Comparison of ENCODE assay signal across 11 cellular contexts in genomic region chrX:49273181-49273727, GRCh38. TPM values are rescaled to one million over a fixed set of nuclear protein-coding genes. Genes with fewer than 3 reads are reported as not detected.
DNase-seq lines count a peak whose midpoint lies in the region; ATAC-seq and TF ChIP-seq lines count a peak whose summit lies in the region.
"Had no signal": no experiment of that assay in that cellular context is flagged by ENCODE, and none has a peak within 500 bp of the region (broad histone marks: within the 10 kb centered on the region; RNA-seq: fewer than 3 reads in every experiment).

No MANE protein-coding gene starts in this region.

- H3K4me1 Mint-ChIP-seq in IgD-negative memory B cell (peaks cover 5 to 33% (median 19%) of the 10 kb centered on the region in 3 donors), brain (peaks cover 53% of the 10 kb centered on the region)
- H3K4me1 Mint-ChIP-seq in activated CD4-positive, alpha-beta T cell treated with anti-CD3 and anti-CD28 coated beads, Interleukin-2, amount 10 ng/mL, durations not matched to agents 7 days and 5 days = peaks cover 78% of the 10 kb centered on the region

- H3K36me3 Mint-ChIP-seq in IgD-negative memory B cell = peaks cover 3% of the 10 kb centered on the region
- peaks cover 53% of the 10 kb centered on the region for H3K36me3 Mint-ChIP-seq in activated CD4-positive, alpha-beta T cell treated with anti-CD3 and anti-CD28 coated beads, Interleukin-2, amount 10 ng/mL, durations not matched to agents 7 days and 5 days (ENCODE audit: low read depth)
- no peaks in the 10 kb centered on the region for H3K36me3 Mint-ChIP-seq in brain

- H3K4me3 Mint-ChIP-seq in IgD-negative memory B cell = peak overlapping the region in 3 of 4 donors; percentile 5 to 60 (median 27)
- peak overlapping the region; percentile 72 for H3K4me3 Mint-ChIP-seq in activated CD4-positive, alpha-beta T cell treated with anti-CD3 and anti-CD28 coated beads, Interleukin-2, amount 10 ng/mL, durations not matched to agents 7 days and 5 days
- H3K4me3 Mint-ChIP-seq in brain = peak overlapping the region; percentile 12 to 69 (median 63)

- H3K27me3 Mint-ChIP-seq in IgD-negative memory B cell (no peaks in the 10 kb centered on the region), brain (peaks cover 4% of the 10 kb centered on the region)
- H3K27me3 Mint-ChIP-seq in activated CD4-positive, alpha-beta T cell treated with anti-CD3 and anti-CD28 coated beads, Interleukin-2, amount 10 ng/mL, durations not matched to agents 7 days and 5 days = no peaks in the 10 kb centered on the region

- H3K9me3 ChIP-seq in sigmoid colon = no peaks in the 10 kb centered on the region
- no peaks in the 10 kb centered on the region for H3K9me3 ChIP-seq in stomach
- no peaks in the 10 kb centered on the region for H3K9me3 ChIP-seq in SJCRH30 (replicated peaks)
- H3K9me3 ChIP-seq: breast epithelium, transverse colon had no signal

- TF ChIP-seq CTCF in brain (conservative IDR thresholded peaks at IDR 0.05) (no peak), sigmoid colon (IDR thresholded peaks at IDR 0.05) (no peak), stomach (IDR thresholded peaks at IDR 0.05) (no peak)

- POLR2A ChIA-PET in activated CD4-positive, alpha-beta T cell treated with anti-CD3 and anti-CD28 coated beads, Interleukin-2, amount 10 ng/mL, durations not matched to agents 7 days and 5 days (lab: Charles Lee) = no interaction called here

- H3K4me3 ChIP-seq in sigmoid colon (no peak overlapping the region), stomach (no peak overlapping the region), SJCRH30 (no peak overlapping the region)
- H3K4me3 ChIP-seq: breast epithelium, SK-N-MC, transverse colon had no signal

- H3K27me3 ChIP-seq in sigmoid colon (no peaks in the 10 kb centered on the region), stomach (no peaks in the 10 kb centered on the region), SJCRH30 (no peaks in the 10 kb centered on the region)
- H3K27me3 ChIP-seq: transverse colon had no signal

- CTCF ChIA-PET in activated CD4-positive, alpha-beta T cell treated with anti-CD3 and anti-CD28 coated beads, Interleukin-2, amount 10 ng/mL, durations not matched to agents 7 days and 5 days (lab: Charles Lee) = interaction anchor here (0.9 to 2.0 kb wide), 4 partner anchors 15 to 81 kb away, joined by 3 to 5 read pairs (median 3); no protein-coding TSS in a partner anchor

- WGBS in sigmoid colon, 2 donors = 67 to 91% methylated on average over 8 of the region's 8 CpGs
- 70 to 80% (median 77%) methylated on average over 8 of the region's 8 CpGs for WGBS in stomach, 5 donors

- no peaks in the 10 kb centered on the region for H3K9me3 Mint-ChIP-seq in IgD-negative memory B cell
- no peaks in the 10 kb centered on the region for H3K9me3 Mint-ChIP-seq in activated CD4-positive, alpha-beta T cell treated with anti-CD3 and anti-CD28 coated beads, Interleukin-2, amount 10 ng/mL, durations not matched to agents 7 days and 5 days
- peaks cover 0 to 14% (median 3%) of the 10 kb centered on the region in 5 experiments for H3K9me3 Mint-ChIP-seq in brain

- intact Hi-C loops in sigmoid colon (cut with DNase I) = no loop called here
- intact Hi-C loops in stomach (cut with DNase I; ENCODE audit: low total_unique reads) = no loop called here

- TF ChIP-seq EP300 in sigmoid colon (IDR thresholded peaks at IDR 0.05) (no peak), stomach (IDR thresholded peaks at IDR 0.05) (no peak)

- peaks cover 0 to 33% (median 22%) of the 10 kb centered on the region in 4 donors for H3K4me1 ChIP-seq in sigmoid colon
- peaks cover 5 to 45% (median 33%) of the 10 kb centered on the region in 4 donors for H3K4me1 ChIP-seq in stomach
- H3K4me1 ChIP-seq in SJCRH30 = no peaks in the 10 kb centered on the region
- H3K4me1 ChIP-seq: breast epithelium had no signal

- no peaks in the 10 kb centered on the region for H3K36me3 ChIP-seq in sigmoid colon
- no peaks in the 10 kb centered on the region for H3K36me3 ChIP-seq in stomach
- H3K36me3 ChIP-seq in SJCRH30 = no peaks in the 10 kb centered on the region
- H3K36me3 ChIP-seq: breast epithelium, transverse colon had no signal

- DNase-seq in activated CD4-positive, alpha-beta T cell treated with anti-CD3 and anti-CD28 coated beads, Interleukin-2, amount 10 ng/mL, durations not matched to agents 7 days and 5 days = peak; percentile 63
- DNase-seq in sigmoid colon (peak; percentile 13), NCI-H1436 (lab: John Stamatoyannopoulos, UW) (no peak), stomach (no peak), SJCRH30 (no peak)
- DNase-seq: transverse colon had no signal

- H3K27ac Mint-ChIP-seq in IgD-negative memory B cell (no peak overlapping the region), brain (peak overlapping the region in 4 of 5 experiments; percentile 24 to 66 (median 61))
- peak overlapping the region; percentile 94 for H3K27ac Mint-ChIP-seq in activated CD4-positive, alpha-beta T cell treated with anti-CD3 and anti-CD28 coated beads, Interleukin-2, amount 10 ng/mL, durations not matched to agents 7 days and 5 days

- ATAC-seq in HG03442 (IDR thresholded peaks at IDR 0.05; ENCODE audit: unreplicated experiment) = no peak

- TF ChIP-seq POLR2A in sigmoid colon (IDR thresholded peaks at IDR 0.05) (no peak), stomach (IDR thresholded peaks at IDR 0.05) (no peak)

- no peak overlapping the region for H3K27ac ChIP-seq in sigmoid colon
- H3K27ac ChIP-seq in stomach = peak overlapping the region in 1 of 5 donors; percentile 38
- H3K27ac ChIP-seq in SJCRH30 = no peak overlapping the region
- H3K27ac ChIP-seq: breast epithelium, SK-N-MC had no signal

RNA-seq across cellular contexts. Expression of gene PPP1R3F, which starts 3.7 kb away (rescaled TPM):
- polyA plus RNA-seq in IgD-negative memory B cell (3.1 TPM), brain (ENCODE audit: insufficient read depth, low read depth, low replicate concordance) (16.5 TPM), sigmoid colon (1 to 10 TPM; 2.2 to 5.4 (median 3.9) TPM), stomach (1 to 10 TPM; 2.1 to 6.4 (median 4.0) TPM)
- total RNA-seq in activated CD4-positive, alpha-beta T cell treated with anti-CD3 and anti-CD28 coated beads, Interleukin-2, amount 10 ng/mL, durations not matched to agents 7 days and 5 days = 10 to 100 TPM; 11.2 to 12.3 TPM
- total RNA-seq in sigmoid colon (10 to 100 TPM in 2 of 4 donors, 1 to 10 TPM in 2; 8.6 to 13.7 (median 10.1) TPM), stomach (10 to 100 TPM in 1 of 5 donors, 1 to 10 TPM in 4; 1.4 to 20.4 (median 5.7) TPM)
- total RNA-seq in SJCRH30 (2014; rRNA removed; shearing (Covaris generic)) = 1.6 and 1.9 TPM in 2 replicates

RNA-seq across cellular contexts. Expression of gene FOXP3, which starts 8.7 kb away (rescaled TPM):
- polyA plus RNA-seq in IgD-negative memory B cell = 0.09 TPM
- total RNA-seq in activated CD4-positive, alpha-beta T cell treated with anti-CD3 and anti-CD28 coated beads, Interleukin-2, amount 10 ng/mL, durations not matched to agents 7 days and 5 days = 10 to 100 TPM; 12.8 to 13.0 TPM
- 0.73 TPM for polyA plus RNA-seq in brain (ENCODE audit: insufficient read depth, low read depth, low replicate concordance)
- total RNA-seq in sigmoid colon = not detected
- polyA plus RNA-seq in sigmoid colon = 1 to 10 TPM in 1 of 3 donors, not detected in 2; 3.1 TPM
- not detected for total RNA-seq in stomach
- polyA plus RNA-seq in stomach = under 1 TPM in 2 of 3 donors, not detected in 1; 0.12 to 0.88 TPM
- not detected in 2 replicates for total RNA-seq in SJCRH30 (2014; rRNA removed; shearing (Covaris generic))
- total RNA-seq: transverse colon had no signal

RNA-seq across cellular contexts. Expression of gene GAGE10, which starts 30.2 kb away (rescaled TPM):
- polyA plus RNA-seq in IgD-negative memory B cell = not detected
- total RNA-seq in activated CD4-positive, alpha-beta T cell treated with anti-CD3 and anti-CD28 coated beads, Interleukin-2, amount 10 ng/mL, durations not matched to agents 7 days and 5 days = not detected
- polyA plus RNA-seq in brain (ENCODE audit: insufficient read depth, low read depth, low replicate concordance) = not detected
- not detected for total RNA-seq in sigmoid colon
- polyA plus RNA-seq in sigmoid colon = not detected
- not detected for total RNA-seq in stomach
- polyA plus RNA-seq in stomach = not detected
- total RNA-seq in SJCRH30 (2014; rRNA removed; shearing (Covaris generic)) = not detected in 2 replicates
- total RNA-seq: breast epithelium, transverse colon had no signal

RNA-seq across cellular contexts. Expression of gene CCDC22, which starts 38.0 kb away (rescaled TPM):
- polyA plus RNA-seq in IgD-negative memory B cell (24.3 TPM), brain (ENCODE audit: insufficient read depth, low read depth, low replicate concordance) (27.5 TPM), sigmoid colon (10 to 100 TPM in 1 of 3 donors, 1 to 10 TPM in 2; 9.0 to 16.1 (median 9.6) TPM), stomach (10 to 100 TPM in 1 of 3 donors, 1 to 10 TPM in 2; 7.4 to 12.2 (median 8.9) TPM)
- 10 to 100 TPM; 25.4 to 28.3 TPM for total RNA-seq in activated CD4-positive, alpha-beta T cell treated with anti-CD3 and anti-CD28 coated beads, Interleukin-2, amount 10 ng/mL, durations not matched to agents 7 days and 5 days
- total RNA-seq in sigmoid colon (10 to 100 TPM; 11.1 to 15.0 (median 12.6) TPM), stomach (10 to 100 TPM in 2 of 5 donors, 1 to 10 TPM in 3; 2.7 to 68.9 (median 7.0) TPM)
- total RNA-seq in SJCRH30 (2014; rRNA removed; shearing (Covaris generic)) = 6.6 and 6.7 TPM in 2 replicates

RNA-seq across cellular contexts. Expression of gene CACNA1F, which starts 40.1 kb away (rescaled TPM):
- polyA plus RNA-seq in IgD-negative memory B cell = not detected
- under 1 TPM; 0.12 to 0.33 TPM for total RNA-seq in activated CD4-positive, alpha-beta T cell treated with anti-CD3 and anti-CD28 coated beads, Interleukin-2, amount 10 ng/mL, durations not matched to agents 7 days and 5 days
- polyA plus RNA-seq in brain (ENCODE audit: insufficient read depth, low read depth, low replicate concordance) = 1.4 TPM
- under 1 TPM in 2 of 4 donors, not detected in 2; 0.14 to 0.16 TPM for total RNA-seq in sigmoid colon
- polyA plus RNA-seq in sigmoid colon = under 1 TPM in 2 of 3 donors, not detected in 1; under 0.01 to 0.70 TPM
- 1 to 10 TPM in 1 of 5 donors, under 1 TPM in 2, not detected in 2; 0.37 to 6.1 (median 0.89) TPM for total RNA-seq in stomach
- under 1 TPM; 0.06 to 0.18 (median 0.15) TPM for polyA plus RNA-seq in stomach
- total RNA-seq in SJCRH30 (2014; rRNA removed; shearing (Covaris generic)) = not detected in 2 replicates

Comparison
In these comparisons a context has a peak if more than half of its experiments do, and no peak if none do; other contexts are left out.
1. H3K27ac Mint-ChIP-seq: peak in activated CD4-positive, alpha-beta T cell treated with anti-CD3 and anti-CD28 coated beads, Interleukin-2, amount 10 ng/mL, durations not matched to agents 7 days and 5 days (single experiment) and brain (4 of 5); none in IgD-negative memory B cell (0 of 3).
2. DNase-seq: peak in activated CD4-positive, alpha-beta T cell treated with anti-CD3 and anti-CD28 coated beads, Interleukin-2, amount 10 ng/mL, durations not matched to agents 7 days and 5 days (single experiment) and sigmoid colon (single experiment); none in NCI-H1436 (single experiment), stomach (single experiment) and SJCRH30 (0 of 2).
3. RNA of gene FOXP3, which starts 8.7 kb away (total RNA-seq): 12.8 to 13.0 TPM in activated CD4-positive, alpha-beta T cell treated with anti-CD3 and anti-CD28 coated beads, Interleukin-2, amount 10 ng/mL, durations not matched to agents 7 days and 5 days; not detected in SJCRH30, not detected in sigmoid colon and not detected in stomach; every median in the first group is over 10 times any median in the second.
4. Peak in every context shown above with its lines, with median percentiles within 50 percentile points of each other: H3K4me3 Mint-ChIP-seq.